Comparison of ENCODE assay signal across 2 cellular contexts in genomic region chr14:83894519-83894918, GRCh38.
TF ChIP-seq lines count a peak whose summit lies in the region.

No MANE protein-coding gene starts in this region.

TF ChIP-seq in GM23338, 12 proteins besides CTCF, POLR2A, EP300 and RAD21 (continued from another document):
- TF ChIP-seq CREB1 (CRISPR knock-in tag; IDR thresholded peaks at IDR 0.05; ENCODE audit: low read depth) (no peak), ZNF331 (CRISPR knock-in tag; IDR thresholded peaks at IDR 0.05; ENCODE audit: low read depth) (no peak)
- TF ChIP-seq, protein P1, sequence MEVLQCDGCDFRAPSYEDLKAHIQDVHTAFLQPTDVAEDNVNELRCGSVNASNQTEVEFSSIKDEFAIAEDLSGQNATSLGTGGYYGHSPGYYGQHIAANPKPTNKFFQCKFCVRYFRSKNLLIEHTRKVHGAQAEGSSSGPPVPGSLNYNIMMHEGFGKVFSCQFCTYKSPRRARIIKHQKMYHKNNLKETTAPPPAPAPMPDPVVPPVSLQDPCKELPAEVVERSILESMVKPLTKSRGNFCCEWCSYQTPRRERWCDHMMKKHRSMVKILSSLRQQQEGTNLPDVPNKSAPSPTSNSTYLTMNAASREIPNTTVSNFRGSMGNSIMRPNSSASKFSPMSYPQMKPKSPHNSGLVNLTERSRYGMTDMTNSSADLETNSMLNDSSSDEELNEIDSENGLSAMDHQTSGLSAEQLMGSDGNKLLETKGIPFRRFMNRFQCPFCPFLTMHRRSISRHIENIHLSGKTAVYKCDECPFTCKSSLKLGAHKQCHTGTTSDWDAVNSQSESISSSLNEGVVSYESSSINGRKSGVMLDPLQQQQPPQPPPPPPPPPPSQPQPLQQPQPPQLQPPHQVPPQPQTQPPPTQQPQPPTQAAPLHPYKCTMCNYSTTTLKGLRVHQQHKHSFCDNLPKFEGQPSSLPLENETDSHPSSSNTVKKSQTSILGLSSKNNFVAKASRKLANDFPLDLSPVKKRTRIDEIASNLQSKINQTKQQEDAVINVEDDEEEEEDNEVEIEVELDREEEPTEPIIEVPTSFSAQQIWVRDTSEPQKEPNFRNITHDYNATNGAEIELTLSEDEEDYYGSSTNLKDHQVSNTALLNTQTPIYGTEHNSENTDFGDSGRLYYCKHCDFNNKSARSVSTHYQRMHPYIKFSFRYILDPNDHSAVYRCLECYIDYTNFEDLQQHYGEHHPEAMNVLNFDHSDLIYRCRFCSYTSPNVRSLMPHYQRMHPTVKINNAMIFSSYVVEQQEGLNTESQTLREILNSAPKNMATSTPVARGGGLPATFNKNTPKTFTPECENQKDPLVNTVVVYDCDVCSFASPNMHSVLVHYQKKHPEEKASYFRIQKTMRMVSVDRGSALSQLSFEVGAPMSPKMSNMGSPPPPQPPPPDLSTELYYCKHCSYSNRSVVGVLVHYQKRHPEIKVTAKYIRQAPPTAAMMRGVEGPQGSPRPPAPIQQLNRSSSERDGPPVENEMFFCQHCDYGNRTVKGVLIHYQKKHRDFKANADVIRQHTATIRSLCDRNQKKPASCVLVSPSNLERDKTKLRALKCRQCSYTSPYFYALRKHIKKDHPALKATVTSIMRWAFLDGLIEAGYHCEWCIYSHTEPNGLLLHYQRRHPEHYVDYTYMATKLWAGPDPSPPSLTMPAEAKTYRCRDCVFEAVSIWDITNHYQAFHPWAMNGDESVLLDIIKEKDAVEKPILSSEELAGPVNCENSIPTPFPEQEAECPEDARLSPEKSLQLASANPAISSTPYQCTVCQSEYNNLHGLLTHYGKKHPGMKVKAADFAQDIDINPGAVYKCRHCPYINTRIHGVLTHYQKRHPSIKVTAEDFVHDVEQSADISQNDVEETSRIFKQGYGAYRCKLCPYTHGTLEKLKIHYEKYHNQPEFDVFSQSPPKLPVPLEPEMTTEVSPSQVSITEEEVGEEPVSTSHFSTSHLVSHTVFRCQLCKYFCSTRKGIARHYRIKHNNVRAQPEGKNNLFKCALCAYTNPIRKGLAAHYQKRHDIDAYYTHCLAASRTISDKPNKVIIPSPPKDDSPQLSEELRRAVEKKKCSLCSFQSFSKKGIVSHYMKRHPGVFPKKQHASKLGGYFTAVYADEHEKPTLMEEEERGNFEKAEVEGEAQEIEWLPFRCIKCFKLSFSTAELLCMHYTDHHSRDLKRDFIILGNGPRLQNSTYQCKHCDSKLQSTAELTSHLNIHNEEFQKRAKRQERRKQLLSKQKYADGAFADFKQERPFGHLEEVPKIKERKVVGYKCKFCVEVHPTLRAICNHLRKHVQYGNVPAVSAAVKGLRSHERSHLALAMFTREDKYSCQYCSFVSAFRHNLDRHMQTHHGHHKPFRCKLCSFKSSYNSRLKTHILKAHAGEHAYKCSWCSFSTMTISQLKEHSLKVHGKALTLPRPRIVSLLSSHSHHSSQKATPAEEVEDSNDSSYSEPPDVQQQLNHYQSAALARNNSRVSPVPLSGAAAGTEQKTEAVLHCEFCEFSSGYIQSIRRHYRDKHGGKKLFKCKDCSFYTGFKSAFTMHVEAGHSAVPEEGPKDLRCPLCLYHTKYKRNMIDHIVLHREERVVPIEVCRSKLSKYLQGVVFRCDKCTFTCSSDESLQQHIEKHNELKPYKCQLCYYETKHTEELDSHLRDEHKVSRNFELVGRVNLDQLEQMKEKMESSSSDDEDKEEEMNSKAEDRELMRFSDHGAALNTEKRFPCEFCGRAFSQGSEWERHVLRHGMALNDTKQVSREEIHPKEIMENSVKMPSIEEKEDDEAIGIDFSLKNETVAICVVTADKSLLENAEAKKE (CRISPR knock-in tag; IDR thresholded peaks at IDR 0.05): peak; percentile 97

TF ChIP-seq in H1, 55 proteins besides CTCF, POLR2A, EP300 and RAD21 (continued from another document):
- TF ChIP-seq, protein P2, sequence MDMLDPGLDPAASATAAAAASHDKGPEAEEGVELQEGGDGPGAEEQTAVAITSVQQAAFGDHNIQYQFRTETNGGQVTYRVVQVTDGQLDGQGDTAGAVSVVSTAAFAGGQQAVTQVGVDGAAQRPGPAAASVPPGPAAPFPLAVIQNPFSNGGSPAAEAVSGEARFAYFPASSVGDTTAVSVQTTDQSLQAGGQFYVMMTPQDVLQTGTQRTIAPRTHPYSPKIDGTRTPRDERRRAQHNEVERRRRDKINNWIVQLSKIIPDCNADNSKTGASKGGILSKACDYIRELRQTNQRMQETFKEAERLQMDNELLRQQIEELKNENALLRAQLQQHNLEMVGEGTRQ (IDR thresholded peaks at IDR 0.05; ENCODE audit: low read length): no peak
- TF ChIP-seq EGR1 (IDR thresholded peaks at IDR 0.05; ENCODE audit: borderline replicate concordance, low read depth, low read length) (no peak), CHD2 (IDR thresholded peaks at IDR 0.05; ENCODE audit: low read length) (no peak), NRF1 (IDR thresholded peaks at IDR 0.05; ENCODE audit: low read depth, low read length) (no peak), JUN (IDR thresholded peaks at IDR 0.05; ENCODE audit: low read depth, low read length) (no peak), CTBP2 (IDR thresholded peaks at IDR 0.05; ENCODE audit: borderline replicate concordance, insufficient read depth, insufficient read length, low read length) (no peak), POLR2AphosphoS5 (IDR thresholded peaks at IDR 0.05; ENCODE audit: low read depth, low read length) (no peak), CREB1 (IDR thresholded peaks at IDR 0.05) (no peak), RBBP5 (IDR thresholded peaks at IDR 0.05; ENCODE audit: borderline replicate concordance, low read depth, low read length) (no peak), RNF2 (IDR thresholded peaks at IDR 0.05; ENCODE audit: borderline replicate concordance, low read depth, low read length, missing control alignments, poor library complexity, severe bottlenecking) (no peak), MAX (IDR thresholded peaks at IDR 0.05) (no peak), TBP (IDR thresholded peaks at IDR 0.05; ENCODE audit: low read depth, low read length) (no peak), POU5F1 (IDR thresholded peaks at IDR 0.05; ENCODE audit: low read depth, low read length) (no peak), NANOG (IDR thresholded peaks at IDR 0.05; ENCODE audit: insufficient read depth, low read depth, low read length, poor library complexity, severe bottlenecking) (no peak), SP2 (IDR thresholded peaks at IDR 0.05; ENCODE audit: low read length) (no peak), EZH2 (IDR thresholded peaks at IDR 0.05; ENCODE audit: low read depth, low read length, severe bottlenecking) (no peak), CBX5 (IDR thresholded peaks at IDR 0.05; ENCODE audit: low read depth, low read length) (no peak)
- TF ChIP-seq, protein P3, sequence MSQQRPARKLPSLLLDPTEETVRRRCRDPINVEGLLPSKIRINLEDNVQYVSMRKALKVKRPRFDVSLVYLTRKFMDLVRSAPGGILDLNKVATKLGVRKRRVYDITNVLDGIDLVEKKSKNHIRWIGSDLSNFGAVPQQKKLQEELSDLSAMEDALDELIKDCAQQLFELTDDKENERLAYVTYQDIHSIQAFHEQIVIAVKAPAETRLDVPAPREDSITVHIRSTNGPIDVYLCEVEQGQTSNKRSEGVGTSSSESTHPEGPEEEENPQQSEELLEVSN (IDR thresholded peaks at IDR 0.05): no peak
